Comparison of ENCODE assay signal across 1 cellular context in the genomic region with DNA sequence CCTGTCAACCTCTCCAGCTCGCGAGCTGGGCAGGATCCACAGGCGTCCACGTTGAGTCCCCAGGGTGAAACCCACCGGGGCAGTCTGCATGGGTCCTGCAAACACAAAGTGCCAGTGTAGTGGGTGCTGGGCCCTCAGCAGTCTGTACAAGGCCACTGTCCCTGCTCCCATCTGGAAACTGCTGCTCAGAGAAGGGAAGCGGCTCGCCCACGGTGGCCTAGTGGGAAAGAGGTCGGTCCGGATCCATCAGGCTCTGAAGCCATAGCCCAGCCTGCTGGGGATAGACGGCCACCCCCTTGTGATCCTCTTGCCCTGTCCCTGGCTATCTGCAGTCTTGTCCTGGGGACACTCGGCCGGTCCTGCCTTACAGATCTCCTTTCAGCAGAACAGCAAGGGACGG.
TF ChIP-seq lines count a peak whose summit lies in the region.

No MANE protein-coding gene starts in this region.

TF ChIP-seq in K562, 482 proteins besides CTCF, POLR2A, EP300 and RAD21:
- TF ChIP-seq ZNF197 (CRISPR knock-in tag; IDR thresholded peaks at IDR 0.05; ENCODE audit: low read depth): no peak
- no peak for TF ChIP-seq CREM (IDR thresholded peaks at IDR 0.05; ENCODE audit: low read depth)
- no peak for TF ChIP-seq ZNF830 (CRISPR knock-in tag; IDR thresholded peaks at IDR 0.05)
- 0 out of 2 replicates have a peak, but pooled peaks have one; percentile 18 for TF ChIP-seq FOXP1 (CRISPR knock-in tag; IDR thresholded peaks at IDR 0.05)
- no peak for TF ChIP-seq FOXJ3 (CRISPR knock-in tag; IDR thresholded peaks at IDR 0.05)
- TF ChIP-seq RBBP5 (IDR thresholded peaks at IDR 0.05; ENCODE audit: borderline replicate concordance, insufficient read depth, low read length, poor library complexity, severe bottlenecking): no peak
- 0 out of 2 replicates have a peak, but pooled peaks have one; percentile 3 for TF ChIP-seq ZNF263 (CRISPR knock-in tag; IDR thresholded peaks at IDR 0.05; ENCODE audit: borderline replicate concordance)
- no peak for TF ChIP-seq MEF2A (IDR thresholded peaks at IDR 0.05; ENCODE audit: control insufficient read depth, low read depth, low read length)
- no peak for TF ChIP-seq CHCHD3 (CRISPR knock-in tag; IDR thresholded peaks at IDR 0.05)
- TF ChIP-seq KAT8 (IDR thresholded peaks at IDR 0.05; ENCODE audit: low read depth): no peak
- TF ChIP-seq HOXB6 (CRISPR knock-in tag; IDR thresholded peaks at IDR 0.05; ENCODE audit: borderline replicate concordance): no peak
- TF ChIP-seq FOXA3 (CRISPR knock-in tag; conservative IDR thresholded peaks at IDR 0.05 in 1 of 2, IDR thresholded peaks at IDR 0.05 in 1 of 2): peak in 1 of 2 experiments; percentile 53; a peak in 2 of 4 replicates
- TF ChIP-seq ELF2 (CRISPR knock-in tag; IDR thresholded peaks at IDR 0.05): no peak
- no peak for TF ChIP-seq HIVEP1 (CRISPR knock-in tag; IDR thresholded peaks at IDR 0.05)
- no peak for TF ChIP-seq TEAD4 (IDR thresholded peaks at IDR 0.05; ENCODE audit: low read length)
- TF ChIP-seq TEAD4 (CRISPR knock-in tag; IDR thresholded peaks at IDR 0.05; ENCODE audit: borderline replicate concordance): 0 out of 2 replicates have a peak, but pooled peaks have one; percentile 46
- no peak for TF ChIP-seq ZNF444 (CRISPR knock-in tag; IDR thresholded peaks at IDR 0.05)
- no peak for TF ChIP-seq IFI16 (CRISPR knock-in tag; IDR thresholded peaks at IDR 0.05)
- no peak for TF ChIP-seq PTTG1 (tag; IDR thresholded peaks at IDR 0.05; ENCODE audit: low read depth)
- no peak for TF ChIP-seq GATAD2A (IDR thresholded peaks at IDR 0.05)
- TF ChIP-seq, protein P1, sequence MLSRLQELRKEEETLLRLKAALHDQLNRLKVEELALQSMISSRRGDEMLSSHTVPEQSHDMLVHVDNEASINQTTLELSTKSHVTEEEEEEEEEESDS (CRISPR knock-in tag; IDR thresholded peaks at IDR 0.05): no peak
- no peak for TF ChIP-seq NRF1 (conservative IDR thresholded peaks at IDR 0.05 in 1 of 2, IDR thresholded peaks at IDR 0.05 in 1 of 2)
- TF ChIP-seq ZNF253 (CRISPR knock-in tag; conservative IDR thresholded peaks at IDR 0.05): no peak
- TF ChIP-seq NR1H2 (CRISPR knock-in tag; IDR thresholded peaks at IDR 0.05): no peak
- TF ChIP-seq, protein P2, sequence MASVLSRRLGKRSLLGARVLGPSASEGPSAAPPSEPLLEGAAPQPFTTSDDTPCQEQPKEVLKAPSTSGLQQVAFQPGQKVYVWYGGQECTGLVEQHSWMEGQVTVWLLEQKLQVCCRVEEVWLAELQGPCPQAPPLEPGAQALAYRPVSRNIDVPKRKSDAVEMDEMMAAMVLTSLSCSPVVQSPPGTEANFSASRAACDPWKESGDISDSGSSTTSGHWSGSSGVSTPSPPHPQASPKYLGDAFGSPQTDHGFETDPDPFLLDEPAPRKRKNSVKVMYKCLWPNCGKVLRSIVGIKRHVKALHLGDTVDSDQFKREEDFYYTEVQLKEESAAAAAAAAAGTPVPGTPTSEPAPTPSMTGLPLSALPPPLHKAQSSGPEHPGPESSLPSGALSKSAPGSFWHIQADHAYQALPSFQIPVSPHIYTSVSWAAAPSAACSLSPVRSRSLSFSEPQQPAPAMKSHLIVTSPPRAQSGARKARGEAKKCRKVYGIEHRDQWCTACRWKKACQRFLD (CRISPR knock-in tag; IDR thresholded peaks at IDR 0.05): peak; percentile 45; the same call in 1 of the 2 replicates
- TF ChIP-seq, protein P3, sequence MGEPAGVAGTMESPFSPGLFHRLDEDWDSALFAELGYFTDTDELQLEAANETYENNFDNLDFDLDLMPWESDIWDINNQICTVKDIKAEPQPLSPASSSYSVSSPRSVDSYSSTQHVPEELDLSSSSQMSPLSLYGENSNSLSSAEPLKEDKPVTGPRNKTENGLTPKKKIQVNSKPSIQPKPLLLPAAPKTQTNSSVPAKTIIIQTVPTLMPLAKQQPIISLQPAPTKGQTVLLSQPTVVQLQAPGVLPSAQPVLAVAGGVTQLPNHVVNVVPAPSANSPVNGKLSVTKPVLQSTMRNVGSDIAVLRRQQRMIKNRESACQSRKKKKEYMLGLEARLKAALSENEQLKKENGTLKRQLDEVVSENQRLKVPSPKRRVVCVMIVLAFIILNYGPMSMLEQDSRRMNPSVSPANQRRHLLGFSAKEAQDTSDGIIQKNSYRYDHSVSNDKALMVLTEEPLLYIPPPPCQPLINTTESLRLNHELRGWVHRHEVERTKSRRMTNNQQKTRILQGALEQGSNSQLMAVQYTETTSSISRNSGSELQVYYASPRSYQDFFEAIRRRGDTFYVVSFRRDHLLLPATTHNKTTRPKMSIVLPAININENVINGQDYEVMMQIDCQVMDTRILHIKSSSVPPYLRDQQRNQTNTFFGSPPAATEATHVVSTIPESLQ (CRISPR knock-in tag; IDR thresholded peaks at IDR 0.05): no peak
